35 cellular contexts compared by ENCODE assay signal in the genomic region with DNA sequence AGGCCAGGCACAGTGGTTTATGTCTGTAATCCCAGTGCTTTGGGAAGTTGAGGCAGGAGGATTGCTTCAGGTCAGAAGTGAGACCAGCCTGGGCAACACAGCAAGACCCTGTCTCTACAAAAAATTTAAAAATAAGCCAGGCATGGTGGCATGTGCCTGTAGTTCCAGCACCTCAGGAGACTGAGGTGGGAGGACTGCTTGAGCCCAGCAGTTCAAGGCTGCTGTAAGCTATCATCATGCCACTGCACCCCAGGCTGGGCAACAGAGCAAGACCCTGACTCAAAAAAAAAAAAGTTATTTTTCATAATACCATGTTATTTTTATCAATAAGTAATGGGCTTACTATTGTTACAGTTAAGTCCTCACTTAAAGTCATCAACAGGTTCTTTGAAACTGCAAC.
"Had no signal": no experiment of that assay in that cellular context is flagged by ENCODE, and none has a peak within 500 bp of the region (broad histone marks: within the 10 kb centered on the region; RNA-seq: fewer than 3 reads in every experiment).

No MANE protein-coding gene starts in this region.

- H3K27me3 ChIP-seq: MG63 had no signal

- DNase-seq: Karpas-422, Kasumi-1, MG63, MM.1S, MV-4-11, NCI-H1048, NCI-H1092, NCI-H1092 treated with DMSO at 0.1 percent for 48 hours, NCI-H1105, NCI-H1105 treated with DMSO at 0.1 percent for 48 hours, NCI-H1417, NCI-H1417 treated with DMSO at 0.1 percent for 48 hours, NCI-H1436, NCI-H1436 treated with DMSO at 0.1 percent for 48 hours, NCI-H146, NCI-H1694, NCI-H1694 treated with DMSO at 0.1 percent for 48 hours, NCI-H187, NCI-H187 treated with DMSO at 0.1 percent for 48 hours, NCI-H1930, NCI-H2029, NCI-H2029 treated with DMSO at 0.1 percent for 48 hours, NCI-H2081, NCI-H2081 treated with DMSO at 0.1 percent for 48 hours, NCI-H2107, NCI-H2171, NCI-H2171 treated with DMSO at 0.1 percent for 48 hours, NCI-H2227 treated with DMSO at 0.1 percent for 48 hours, NCI-H226, NCI-H345, NCI-H446, NCI-H446 treated with DMSO at 0.1 percent for 48 hours, NCI-H510A, NCI-H510A treated with DMSO at 0.1 percent for 48 hours, NCI-H524 had no signal

- H3K9me3 ChIP-seq: MG63 had no signal

- H3K4me3 ChIP-seq: MG63 had no signal
